8 cellular contexts compared by ENCODE assay signal in genomic region chr10:30591249-30591670, GRCh38. TPM values are rescaled to one million over a fixed set of nuclear protein-coding genes. Genes with fewer than 3 reads are reported as not detected.
DNase-seq lines count a peak whose midpoint lies in the region; ATAC-seq and TF ChIP-seq lines count a peak whose summit lies in the region.

No MANE protein-coding gene starts in this region.

- H3K36me3 ChIP-seq in fibroblast of lung (ENCODE audit: control insufficient read depth, insufficient read depth, low read length) (no peaks in the 10 kb centered on the region), neural cell (ENCODE audit: insufficient read depth, low read length) (no peaks in the 10 kb centered on the region)

- H3K9me3 ChIP-seq in fibroblast of lung (ENCODE audit: control insufficient read depth, insufficient read depth, low read depth, low read length) (no peaks in the 10 kb centered on the region), neural cell (ENCODE audit: low read length) (no peaks in the 10 kb centered on the region)

- H3K4me2 ChIP-seq in fibroblast of lung (ENCODE audit: extremely low read depth, insufficient read depth, low read length) (no peak overlapping the region), neural cell (ENCODE audit: low read length) (no peak overlapping the region)

- peaks cover 13% of the 10 kb centered on the region for H3K27me3 ChIP-seq in fibroblast of lung (ENCODE audit: control insufficient read depth, insufficient read depth, low read length)
- no peaks in the 10 kb centered on the region for H3K27me3 ChIP-seq in neural cell (ENCODE audit: insufficient read depth, low read depth, low read length)

- peak; percentile 90 for TF ChIP-seq RAD21 in neural cell (conservative IDR thresholded peaks at IDR 0.05)

- in situ Hi-C loops in GM13977 (cut with MboI; ENCODE audit: low pct_unique_long_range_greater_than_20kb, low sequenced_read_pairs, unreplicated experiment): loop anchor here (10.0 kb wide), 1 partner anchor 206 kb away; no protein-coding TSS in a partner anchor

- no peaks in the 10 kb centered on the region for H4K20me1 ChIP-seq in fibroblast of lung (ENCODE audit: control insufficient read depth, extremely low read depth, insufficient read depth, low read length)
- no peaks in the 10 kb centered on the region for H4K20me1 ChIP-seq in neural cell (ENCODE audit: insufficient read depth)

- TF ChIP-seq EP300 in neural cell (conservative IDR thresholded peaks at IDR 0.05; ENCODE audit: poor library complexity, severe bottlenecking): no peak

- H3F3A ChIP-seq in neural cell (ENCODE audit: insufficient read depth, low read length, poor library complexity, severe bottlenecking): no peaks in the 10 kb centered on the region

- DNase-seq in Ammon's horn (ENCODE audit: low spot score): peak; percentile 65
- DNase-seq in GM13977 (ENCODE audit: low spot score): peak; percentile 28
- DNase-seq in NCI-H82 (lab: John Stamatoyannopoulos, UW): peak; percentile 54
- DNase-seq in activated T-cell treated with anti-CD3 and anti-CD28 coated beads for 24 hours (ENCODE audit: low read depth): peak; percentile 4
- peak; percentile 30 to 64 for DNase-seq in fibroblast of lung (ENCODE audit: low read depth in 2 of 2)

- H2AFZ ChIP-seq in fibroblast of lung (ENCODE audit: low read length) (no peak overlapping the region), neural cell (ENCODE audit: low read depth, low read length) (no peak overlapping the region)

- H3K79me2 ChIP-seq in fibroblast of lung (ENCODE audit: control insufficient read depth, insufficient read depth, low read length) (no peaks in the 10 kb centered on the region), neural cell (replicated peaks; ENCODE audit: insufficient read depth, low read length) (no peaks in the 10 kb centered on the region)

- H3K9me2 ChIP-seq in neural cell (ENCODE audit: insufficient read depth, low read length): no peaks in the 10 kb centered on the region

- H3K9ac ChIP-seq in fibroblast of lung (ENCODE audit: insufficient read depth, low read length) (no peak overlapping the region), neural cell (ENCODE audit: low read length) (no peak overlapping the region)

- TF ChIP-seq CTCF in GM13977 (IDR thresholded peaks at IDR 0.05; ENCODE audit: extremely low read depth, insufficient read depth, missing control alignments) (peak; percentile 62), fibroblast of lung (conservative IDR thresholded peaks at IDR 0.05 in 1 of 2, IDR thresholded peaks at IDR 0.05 in 1 of 2; ENCODE audit: low read depth in 1 of 2, low read length in 2 of 2) (peak; percentile 83 to 88), neural cell (IDR thresholded peaks at IDR 0.05; ENCODE audit: poor library complexity, severe bottlenecking) (peak; percentile 89)

- no peak overlapping the region for H3K27ac ChIP-seq in fibroblast of lung (ENCODE audit: insufficient read depth, low read length)
- no peak overlapping the region for H3K27ac ChIP-seq in neural cell (ENCODE audit: low read length)

- H3K4me1 ChIP-seq in fibroblast of lung (ENCODE audit: control insufficient read depth, extremely low read depth, insufficient read depth, low read length): no peaks in the 10 kb centered on the region

- ATAC-seq in GM19324 (IDR thresholded peaks at IDR 0.05; ENCODE audit: low FRiP score, unreplicated experiment): no peak
- ATAC-seq in HG03025 (IDR thresholded peaks at IDR 0.05; ENCODE audit: low FRiP score, unreplicated experiment): no peak

- no peak overlapping the region for H3K4me3 ChIP-seq in fibroblast of lung (replicated peaks in 1 of 4; ENCODE audit: control extremely low read depth in 1 of 4, insufficient read depth in 1 of 4, low read depth in 3 of 4, low read length in 4 of 4)
- H3K4me3 ChIP-seq in neural cell (ENCODE audit: low read length): no peak overlapping the region

TF ChIP-seq in neural cell, 6 proteins besides CTCF, POLR2A, EP300 and RAD21:
- peak; percentile 84 for TF ChIP-seq SMC3 (conservative IDR thresholded peaks at IDR 0.05; ENCODE audit: poor library complexity)
- TF ChIP-seq, protein P1, sequence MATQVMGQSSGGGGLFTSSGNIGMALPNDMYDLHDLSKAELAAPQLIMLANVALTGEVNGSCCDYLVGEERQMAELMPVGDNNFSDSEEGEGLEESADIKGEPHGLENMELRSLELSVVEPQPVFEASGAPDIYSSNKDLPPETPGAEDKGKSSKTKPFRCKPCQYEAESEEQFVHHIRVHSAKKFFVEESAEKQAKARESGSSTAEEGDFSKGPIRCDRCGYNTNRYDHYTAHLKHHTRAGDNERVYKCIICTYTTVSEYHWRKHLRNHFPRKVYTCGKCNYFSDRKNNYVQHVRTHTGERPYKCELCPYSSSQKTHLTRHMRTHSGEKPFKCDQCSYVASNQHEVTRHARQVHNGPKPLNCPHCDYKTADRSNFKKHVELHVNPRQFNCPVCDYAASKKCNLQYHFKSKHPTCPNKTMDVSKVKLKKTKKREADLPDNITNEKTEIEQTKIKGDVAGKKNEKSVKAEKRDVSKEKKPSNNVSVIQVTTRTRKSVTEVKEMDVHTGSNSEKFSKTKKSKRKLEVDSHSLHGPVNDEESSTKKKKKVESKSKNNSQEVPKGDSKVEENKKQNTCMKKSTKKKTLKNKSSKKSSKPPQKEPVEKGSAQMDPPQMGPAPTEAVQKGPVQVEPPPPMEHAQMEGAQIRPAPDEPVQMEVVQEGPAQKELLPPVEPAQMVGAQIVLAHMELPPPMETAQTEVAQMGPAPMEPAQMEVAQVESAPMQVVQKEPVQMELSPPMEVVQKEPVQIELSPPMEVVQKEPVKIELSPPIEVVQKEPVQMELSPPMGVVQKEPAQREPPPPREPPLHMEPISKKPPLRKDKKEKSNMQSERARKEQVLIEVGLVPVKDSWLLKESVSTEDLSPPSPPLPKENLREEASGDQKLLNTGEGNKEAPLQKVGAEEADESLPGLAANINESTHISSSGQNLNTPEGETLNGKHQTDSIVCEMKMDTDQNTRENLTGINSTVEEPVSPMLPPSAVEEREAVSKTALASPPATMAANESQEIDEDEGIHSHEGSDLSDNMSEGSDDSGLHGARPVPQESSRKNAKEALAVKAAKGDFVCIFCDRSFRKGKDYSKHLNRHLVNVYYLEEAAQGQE (IDR thresholded peaks at IDR 0.05; ENCODE audit: borderline replicate concordance): no peak

RNA-seq across cellular contexts. Expression of gene LYZL2, which starts 38.3 kb away (rescaled TPM):
- not detected in 2 replicates for total RNA-seq in fibroblast of lung
- polyA plus RNA-seq in fibroblast of lung: not detected in 2 replicates
- polyA plus RNA-seq in fibroblast of lung (2012): not detected in 2 replicates
- polyA minus RNA-seq in fibroblast of lung (ENCODE audit: low replicate concordance): not detected in 2 replicates
- not detected in 2 replicates for polyA plus RNA-seq in neural cell
- not detected in 2 replicates for polyA minus RNA-seq in neural cell

Comparison
In these comparisons a context has a peak if more than half of its experiments do, and no peak if none do; other contexts are left out.
1. DNase-seq: peak in every context shown above with its lines; median percentile 65 in Ammon's horn; 54 in NCI-H82; 47 in fibroblast of lung; 28 in GM13977; 4 in activated T-cell treated with anti-CD3 and anti-CD28 coated beads for 24 hours.